1 cellular context compared by ENCODE assay signal in genomic region chr11:96333076-96333744, GRCh38.
TF ChIP-seq lines count a peak whose summit lies in the region.

No MANE protein-coding gene starts in this region.

TF ChIP-seq in endothelial cell of umbilical vein, 7 proteins besides CTCF, POLR2A, EP300 and RAD21 (continued from another document):
- TF ChIP-seq JUN (IDR thresholded peaks at IDR 0.05; ENCODE audit: borderline replicate concordance, insufficient read depth, insufficient read length, low read depth) (no peak), FOS (IDR thresholded peaks at IDR 0.05; ENCODE audit: borderline replicate concordance, insufficient read depth, low read length) (no peak), EZH2 (IDR thresholded peaks at IDR 0.05; ENCODE audit: borderline replicate concordance, low read depth, low read length, severe bottlenecking) (no peak), MYC (IDR thresholded peaks at IDR 0.05; ENCODE audit: low read depth, low read length) (no peak)
